In genomic region chr12:12717586-12718381, GRCh38 we compare ENCODE assay signal across 8 cellular contexts. TPM values are rescaled to one million over a fixed set of nuclear protein-coding genes. Genes with fewer than 3 reads are reported as not detected.
DNase-seq lines count a peak whose midpoint lies in the region; ATAC-seq and FAIRE-seq lines count a peak whose summit lies in the region.

No MANE protein-coding gene starts in this region.

- H3K27me3 ChIP-seq in endocrine pancreas (ENCODE audit: control insufficient read depth, insufficient read depth, low read length): no peaks in the 10 kb centered on the region
- H3K27me3 ChIP-seq in mononuclear cell (ENCODE audit: insufficient read depth, low read length): no peaks in the 10 kb centered on the region

- H3K36me3 Mint-ChIP-seq in activated naive CD4-positive, alpha-beta T cell treated with anti-CD3 and anti-CD28 coated beads for 36 hours (ENCODE audit: low read depth): peaks cover 46% of the 10 kb centered on the region
- H3K36me3 Mint-ChIP-seq in T-cell: peaks cover 43% of the 10 kb centered on the region

- intact Hi-C loops in activated naive CD4-positive, alpha-beta T cell treated with anti-CD3 and anti-CD28 coated beads for 36 hours (cut with micrococcal nuclease): loop anchor here (1.0 to 5.0 kb wide), 6 partner anchors 8 to 360 kb away; partner anchors contain the start of genes BORCS5, CREBL2 and GPR19

- CTCF ChIA-PET in activated naive CD4-positive, alpha-beta T cell treated with anti-CD3 and anti-CD28 coated beads for 36 hours (lab: Charles Lee): interaction anchor here (0.8 to 1.5 kb wide), 2 partner anchors 19 to 20 kb away, joined by 3 to 7 read pairs; no protein-coding TSS in a partner anchor
- CTCF ChIA-PET in T-cell (lab: Charles Lee): interaction anchor here in 1 of 2 donors (5.8 kb wide), 1 partner anchor 19 kb away, joined by 46 read pairs; no protein-coding TSS in a partner anchor

- peaks cover 32% of the 10 kb centered on the region for H3K4me1 ChIP-seq in endocrine pancreas (ENCODE audit: control insufficient read depth, insufficient read depth, low read length)
- peaks cover 58% of the 10 kb centered on the region for H3K4me1 ChIP-seq in mononuclear cell (ENCODE audit: insufficient read depth, low read length)

- peak overlapping the region; percentile 99 for H3K9ac ChIP-seq in endocrine pancreas (ENCODE audit: control insufficient read depth, insufficient read depth, low read length)

- no peak for FAIRE-seq in urothelium cell line (lab: Jason Lieb, UNC)

- no peaks in the 10 kb centered on the region for H3K9me3 Mint-ChIP-seq in activated naive CD4-positive, alpha-beta T cell treated with anti-CD3 and anti-CD28 coated beads for 36 hours
- H3K9me3 Mint-ChIP-seq in T-cell: no peaks in the 10 kb centered on the region

- peaks cover 54% of the 10 kb centered on the region for H3K4me1 Mint-ChIP-seq in activated naive CD4-positive, alpha-beta T cell treated with anti-CD3 and anti-CD28 coated beads for 36 hours (ENCODE audit: low read depth)
- peaks cover 42 to 67% (median 56%) of the 10 kb centered on the region in 3 donors for H3K4me1 Mint-ChIP-seq in T-cell

- H3K27me3 Mint-ChIP-seq in activated naive CD4-positive, alpha-beta T cell treated with anti-CD3 and anti-CD28 coated beads for 36 hours (ENCODE audit: low read depth): no peaks in the 10 kb centered on the region
- H3K27me3 Mint-ChIP-seq in T-cell: no peaks in the 10 kb centered on the region

- peak overlapping the region; percentile 98 for H3K27ac Mint-ChIP-seq in activated naive CD4-positive, alpha-beta T cell treated with anti-CD3 and anti-CD28 coated beads for 36 hours
- H3K27ac Mint-ChIP-seq in T-cell: peak overlapping the region; percentile 97 to 99

- H3K4me3 Mint-ChIP-seq in activated naive CD4-positive, alpha-beta T cell treated with anti-CD3 and anti-CD28 coated beads for 36 hours: peak overlapping the region; percentile 98
- peak overlapping the region; percentile 93 to 99 (median 99) for H3K4me3 Mint-ChIP-seq in T-cell

- no peaks in the 10 kb centered on the region for H3K36me3 ChIP-seq in endocrine pancreas (ENCODE audit: control insufficient read depth, insufficient read depth, low read length)

- peak; percentile 46 for DNase-seq in activated naive CD4-positive, alpha-beta T cell treated with anti-CD3 and anti-CD28 coated beads for 36 hours
- no peak for DNase-seq in activated naive CD4-positive, alpha-beta T cell treated with anti-CD3 and anti-CD28 coated beads, Interleukin-2, amount 50 U/mL, for 16 hours
- peak in 12 of 34 experiments; percentile 14 to 39 (median 29) for DNase-seq in T-cell
- DNase-seq in urothelium cell line (ENCODE audit: low spot score): peak; percentile 29
- DNase-seq in iPS-NIHi7 (ENCODE audit: extremely low spot score): no peak

- no peaks in the 10 kb centered on the region for H3K9me3 ChIP-seq in endocrine pancreas (ENCODE audit: control insufficient read depth, low read length)
- no peaks in the 10 kb centered on the region for H3K9me3 ChIP-seq in mononuclear cell (ENCODE audit: low read depth, low read length)

- peak; percentile 2 for ATAC-seq in HG03097 (IDR thresholded peaks at IDR 0.05; ENCODE audit: low FRiP score, unreplicated experiment)
- no peak for ATAC-seq in T-cell (replicated peaks in 1 of 4)

- H3K4me3 ChIP-seq in endocrine pancreas (ENCODE audit: control insufficient read depth, insufficient read depth, low read length): peak overlapping the region; percentile 97
- peak overlapping the region; percentile 99 for H3K4me3 ChIP-seq in mononuclear cell (ENCODE audit: low read length)

- POLR2A ChIA-PET in T-cell (lab: Charles Lee): interaction anchor here (0.5 to 2.3 kb wide), 4 partner anchors 241 to 1684 kb away, joined by 3 to 11 read pairs (median 4); partner anchors contain the start of gene BORCS5 (in 1 of the 2)

RNA-seq across cellular contexts. Expression of gene CDKN1B, which starts 0.6 kb away (rescaled TPM):
- total RNA-seq in activated naive CD4-positive, alpha-beta T cell treated with anti-CD3 and anti-CD28 coated beads for 36 hours: 10 to 100 TPM; 35.9 to 39.1 TPM
- total RNA-seq in T-cell: 100 to 1,000 TPM; 170 to 246 (median 188) TPM
- 268 TPM for total RNA-seq in mononuclear cell

RNA-seq across cellular contexts. Expression of gene GPR19, which starts 21.8 kb away (rescaled TPM):
- 10 to 100 TPM; 17.1 to 18.5 TPM for total RNA-seq in activated naive CD4-positive, alpha-beta T cell treated with anti-CD3 and anti-CD28 coated beads for 36 hours
- 1 to 10 TPM; 1.7 to 5.2 (median 2.2) TPM for total RNA-seq in T-cell
- 0.73 TPM for total RNA-seq in mononuclear cell

Comparison
In these comparisons a context has a peak if more than half of its experiments do, and no peak if none do; other contexts are left out.
1. DNase-seq: peak in activated naive CD4-positive, alpha-beta T cell treated with anti-CD3 and anti-CD28 coated beads for 36 hours (single experiment) and urothelium cell line (single experiment); none in activated naive CD4-positive, alpha-beta T cell treated with anti-CD3 and anti-CD28 coated beads, Interleukin-2, amount 50 U/mL, for 16 hours (single experiment) and iPS-NIHi7 (single experiment).